15 cellular contexts compared by ENCODE assay signal in genomic region chr14:34085695-34086094, GRCh38.
DNase-seq lines count a peak whose midpoint lies in the region; ATAC-seq and TF ChIP-seq lines count a peak whose summit lies in the region.
"Had no signal": no experiment of that assay in that cellular context is flagged by ENCODE, and none has a peak within 500 bp of the region (broad histone marks: within the 10 kb centered on the region; RNA-seq: fewer than 3 reads in every experiment).

No MANE protein-coding gene starts in this region.

- peaks cover 39% of the 10 kb centered on the region for H3K4me1 ChIP-seq in left ventricle myocardium inferior
- H3K4me1 ChIP-seq in OCI-LY3 (ENCODE audit: low read length): peaks cover 61% of the 10 kb centered on the region
- peaks cover 35 to 45% of the 10 kb centered on the region in 2 donors for H3K4me1 ChIP-seq in gastrocnemius medialis
- H3K4me1 ChIP-seq in tibial nerve: no peaks in the 10 kb centered on the region
- H3K4me1 ChIP-seq: BE2C had no signal

- H3K9me3 ChIP-seq in left ventricle myocardium inferior (replicated peaks) (peaks cover 7% of the 10 kb centered on the region), OCI-LY3 (ENCODE audit: insufficient read depth, low read length) (no peaks in the 10 kb centered on the region), gastrocnemius medialis (no peaks in the 10 kb centered on the region), tibial nerve (peaks cover 0 to 4% (median 0%) of the 10 kb centered on the region in 4 donors)
- H3K9me3 ChIP-seq: BE2C, Caco-2 had no signal

- no peaks in the 10 kb centered on the region for H3K36me3 ChIP-seq in left ventricle myocardium inferior
- no peaks in the 10 kb centered on the region for H3K36me3 ChIP-seq in OCI-LY3 (replicated peaks; ENCODE audit: low read depth, low read length)
- no peaks in the 10 kb centered on the region for H3K36me3 ChIP-seq in gastrocnemius medialis
- no peaks in the 10 kb centered on the region for H3K36me3 ChIP-seq in tibial nerve
- H3K36me3 ChIP-seq: BE2C had no signal

- peaks cover 3% of the 10 kb centered on the region; the same call in 1 of the 2 replicates for H3K9me3 Mint-ChIP-seq in WTC11
- H3K9me3 Mint-ChIP-seq: CD8-positive, alpha-beta T cell had no signal

- H3K27ac Mint-ChIP-seq in WTC11: no peak overlapping the region
- H3K27ac Mint-ChIP-seq: CD14-positive monocyte; CD8-positive, alpha-beta T cell; IgD-negative memory B cell had no signal

- no peak overlapping the region for H3K4me2 ChIP-seq in OCI-LY3 (ENCODE audit: low read length)
- H3K4me2 ChIP-seq: A549 had no signal

- H2AFZ ChIP-seq in OCI-LY3 (ENCODE audit: low read depth, low read length): no peak overlapping the region
- H2AFZ ChIP-seq: GM23248 had no signal

- DNase-seq in left ventricle myocardium inferior (no peak), Right ventricle myocardium superior (no peak), WTC11 (ENCODE audit: low spot score) (no peak), gastrocnemius medialis (no peak), tibial nerve (ENCODE audit: low spot score in 2 of 2) (no peak)
- DNase-seq: BE2C; Caco-2; CD8-positive, alpha-beta T cell; GM23248 had no signal

- POLR2A ChIA-PET in WTC11 (lab: Charles Lee): no interaction called here

- TF ChIP-seq EP300 in tibial nerve (IDR thresholded peaks at IDR 0.05): no peak

- no peak for TF ChIP-seq POLR2A in gastrocnemius medialis (IDR thresholded peaks at IDR 0.05)
- TF ChIP-seq POLR2A in tibial nerve (IDR thresholded peaks at IDR 0.05): no peak

- in situ Hi-C loops in gastrocnemius medialis (cut with MboI; ENCODE audit: low sequenced_read_pairs in 4 of 4): no loop called here

- H4K20me1 ChIP-seq in OCI-LY3 (ENCODE audit: insufficient read depth, low read length): no peaks in the 10 kb centered on the region

- H3K36me3 Mint-ChIP-seq in WTC11: no peaks in the 10 kb centered on the region
- H3K36me3 Mint-ChIP-seq: CD14-positive monocyte; CD8-positive, alpha-beta T cell had no signal

- peaks cover 6% of the 10 kb centered on the region for H3K4me1 Mint-ChIP-seq in WTC11
- H3K4me1 Mint-ChIP-seq: CD14-positive monocyte, IgD-negative memory B cell had no signal

- CTCF ChIA-PET in WTC11 (lab: Charles Lee): no interaction called here

- peaks cover 23% of the 10 kb centered on the region for H3K27me3 Mint-ChIP-seq in WTC11 (ENCODE audit: low read depth)

- H3K79me2 ChIP-seq in OCI-LY3 (ENCODE audit: low read length): no peaks in the 10 kb centered on the region

- ATAC-seq in Right ventricle myocardium superior (ENCODE audit: poor library complexity): no peak
- no peak for ATAC-seq in WTC11
- no peak for ATAC-seq in gastrocnemius medialis
- no peak for ATAC-seq in GM19035 (IDR thresholded peaks at IDR 0.05; ENCODE audit: unreplicated experiment)
- ATAC-seq: A549; CD8-positive, alpha-beta T cell had no signal

- H3K27me3 ChIP-seq in left ventricle myocardium inferior (ENCODE audit: low read depth) (no peaks in the 10 kb centered on the region), OCI-LY3 (ENCODE audit: low read depth, low read length) (no peaks in the 10 kb centered on the region), gastrocnemius medialis (no peaks in the 10 kb centered on the region), tibial nerve (no peaks in the 10 kb centered on the region)
- H3K27me3 ChIP-seq: BE2C had no signal

- 67 to 84% methylated on average over 1 of the region's 1 CpG for whole genome bisulfite sequencing in tibial nerve, 2 donors

- no peak overlapping the region for H3K4me3 Mint-ChIP-seq in WTC11
- H3K4me3 Mint-ChIP-seq: CD14-positive monocyte; CD8-positive, alpha-beta T cell had no signal

- H3K27ac ChIP-seq in left ventricle myocardium inferior (replicated peaks) (peak overlapping the region; percentile 96), OCI-LY3 (ENCODE audit: low read length) (peak overlapping the region; percentile 63), gastrocnemius medialis (peak overlapping the region; percentile 73 to 95 (median 87)), tibial nerve (no peak overlapping the region)
- H3K27ac ChIP-seq: GM23248 had no signal

- intact Hi-C loops in left ventricle myocardium inferior (cut with micrococcal nuclease): no loop called here
- intact Hi-C loops in Right ventricle myocardium superior (cut with DNase I): no loop called here
- intact Hi-C loops in gastrocnemius medialis (cut with DNase I; ENCODE audit: low total_unique reads): loop anchor here (1.0 to 10.0 kb wide), 2 partner anchors 45 to 1581 kb away; no protein-coding TSS in a partner anchor

- H3K4me3 ChIP-seq in left ventricle myocardium inferior (no peak overlapping the region), OCI-LY3 (ENCODE audit: low read length) (no peak overlapping the region), gastrocnemius medialis (no peak overlapping the region), tibial nerve (no peak overlapping the region)
- H3K4me3 ChIP-seq: A549, GM12878, GM23248 had no signal

- TF ChIP-seq CTCF in left ventricle myocardium inferior (IDR thresholded peaks at IDR 0.05; ENCODE audit: borderline replicate concordance) (no peak), OCI-LY3 (IDR thresholded peaks at IDR 0.05; ENCODE audit: low read depth, low read length) (no peak), WTC11 (IDR thresholded peaks at IDR 0.05) (no peak), gastrocnemius medialis (IDR thresholded peaks at IDR 0.05 in 4 of 5, conservative IDR thresholded peaks at IDR 0.05 in 1 of 5) (no peak), tibial nerve (IDR thresholded peaks at IDR 0.05) (no peak)

- no peak overlapping the region for H3K9ac ChIP-seq in OCI-LY3 (ENCODE audit: low read length)
- H3K9ac ChIP-seq: GM23248 had no signal

TF ChIP-seq in WTC11, 78 proteins besides CTCF, POLR2A, EP300 and RAD21:
- TF ChIP-seq PRDM15 (CRISPR knock-in tag; IDR thresholded peaks at IDR 0.05) (peak; percentile 22; the same call in 1 of the 2 replicates), NR1H2 (CRISPR knock-in tag; IDR thresholded peaks at IDR 0.05) (no peak)

Comparison
In these comparisons a context has a peak if more than half of its experiments do, and no peak if none do; other contexts are left out.
1. H3K27ac ChIP-seq: peak in left ventricle myocardium inferior (single experiment), OCI-LY3 (single experiment) and gastrocnemius medialis (4 of 4); none in tibial nerve (0 of 4).